8 cellular contexts compared by ENCODE assay signal in the genomic region with DNA sequence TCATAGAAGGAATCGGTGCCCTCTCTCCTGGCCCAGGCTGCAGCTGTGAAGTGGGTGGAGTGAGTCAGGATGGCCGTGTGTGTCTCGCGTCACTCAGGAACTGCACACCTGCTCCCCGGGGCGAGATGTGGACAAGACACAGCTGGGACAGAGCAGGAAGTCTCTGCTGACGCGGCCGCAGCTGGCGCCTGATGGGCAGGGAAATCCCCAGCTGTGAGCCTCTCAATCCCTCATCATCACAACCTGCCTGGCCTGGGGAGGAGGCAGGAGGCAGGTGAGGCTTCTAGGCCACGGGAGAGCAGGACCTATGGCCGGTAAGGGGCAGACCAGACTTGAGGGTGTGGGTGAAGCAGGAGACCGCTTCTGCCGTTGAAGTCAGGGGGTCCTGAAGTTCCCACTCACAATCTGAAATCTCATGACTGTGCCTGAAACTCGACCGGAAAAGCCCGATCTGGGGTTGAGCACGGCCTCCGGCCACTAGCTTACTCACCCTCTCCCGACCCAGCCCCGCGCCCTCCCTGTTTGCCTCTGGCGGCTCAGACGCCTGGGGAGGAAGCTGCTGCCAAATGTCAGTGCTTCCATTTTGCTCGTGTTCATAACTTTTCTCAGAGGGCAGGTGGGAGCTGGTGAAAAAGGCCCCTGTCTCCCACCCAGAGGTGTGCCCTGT. TPM values are rescaled to one million over a fixed set of nuclear protein-coding genes. Genes with fewer than 3 reads are reported as not detected.
A peak's percentile ranks its signal among the peaks of the same experiment; 100 is the strongest.
DNase-seq lines count a peak whose midpoint lies in the region; ATAC-seq and TF ChIP-seq lines count a peak whose summit lies in the region.

No MANE protein-coding gene starts in this region.

- H3K79me2 ChIP-seq in OCI-LY1 (ENCODE audit: insufficient read depth, low read length) = no peaks in the 10 kb centered on the region

- peaks cover 10% of the 10 kb centered on the region; the same call in 1 of the 2 replicates for H3K27me3 ChIP-seq in OCI-LY1 (ENCODE audit: insufficient read depth, low read length)
- peaks cover 4% of the 10 kb centered on the region for H3K27me3 ChIP-seq in mucosa of stomach (ENCODE audit: control insufficient read depth, insufficient read depth, low read length)

- H3K4me3 ChIP-seq in OCI-LY1 (ENCODE audit: low read depth, low read length, poor library complexity, severe bottlenecking) = peak overlapping the region; percentile 7
- H3K4me3 ChIP-seq in mucosa of stomach (ENCODE audit: low read length) = no peak overlapping the region

- H3K36me3 ChIP-seq in OCI-LY1 (ENCODE audit: insufficient read depth, low read length) = no peaks in the 10 kb centered on the region
- H3K36me3 ChIP-seq in mucosa of stomach (ENCODE audit: control insufficient read depth, insufficient read depth, low read length) = no peaks in the 10 kb centered on the region

- DNase-seq in activated effector memory CD4-positive, alpha-beta T cell treated with anti-CD3 and anti-CD28 coated beads, Interleukin-2, amount 50 U/mL, for 16 hours = peak; percentile 82
- no peak for DNase-seq in SK-N-DZ (ENCODE audit: low spot score)
- no peak for DNase-seq in UCSD-AML1 (lab: John Stamatoyannopoulos, UW; ENCODE audit: unreplicated experiment)
- no peak for DNase-seq in mucosa of gallbladder (ENCODE audit: low spot score)

- no peak overlapping the region for H2AFZ ChIP-seq in OCI-LY1 (ENCODE audit: low read length)

- TF ChIP-seq CTCF in OCI-LY1 (IDR thresholded peaks at IDR 0.05; ENCODE audit: low read length) = no peak

- H3K9me2 ChIP-seq in OCI-LY1 (ENCODE audit: low read depth, low read length) = no peaks in the 10 kb centered on the region

- peak overlapping the region; percentile 81 for H3K27ac ChIP-seq in OCI-LY1 (ENCODE audit: low read depth, low read length, poor library complexity, severe bottlenecking)

- no peaks in the 10 kb centered on the region for H3F3A ChIP-seq in OCI-LY1 (ENCODE audit: insufficient read depth, low read length)

- peak; percentile 37 for TF ChIP-seq POLR2A in GM18526 (IDR thresholded peaks at IDR 0.05; ENCODE audit: extremely low read depth, insufficient read length)

- H3K4me1 ChIP-seq in OCI-LY1 (ENCODE audit: insufficient read depth, low read length, severe bottlenecking) = peaks cover 31% of the 10 kb centered on the region
- peaks cover 25% of the 10 kb centered on the region for H3K4me1 ChIP-seq in mucosa of stomach (ENCODE audit: control insufficient read depth, insufficient read depth, low read length)

- H3K9ac ChIP-seq in OCI-LY1 (ENCODE audit: low read length) (peak overlapping the region; percentile 6; the same call in 1 of the 2 replicates), mucosa of stomach (ENCODE audit: low read length) (peak overlapping the region; percentile 4)

- peak; percentile 68 for ATAC-seq in HG02610 (IDR thresholded peaks at IDR 0.05; ENCODE audit: unreplicated experiment)

- no peaks in the 10 kb centered on the region for H3K9me3 ChIP-seq in OCI-LY1 (ENCODE audit: low read length)
- no peaks in the 10 kb centered on the region for H3K9me3 ChIP-seq in mucosa of stomach (ENCODE audit: control insufficient read depth, low read length)

- peak overlapping the region; percentile 43; the same call in 1 of the 2 replicates for H3K4me2 ChIP-seq in OCI-LY1 (ENCODE audit: low read length)

- H4K20me1 ChIP-seq in OCI-LY1 (ENCODE audit: insufficient read depth, low read length) = no peaks in the 10 kb centered on the region

RNA-seq across cellular contexts. Expression of a gene that starts 1.1 kb away (rescaled TPM):
- polyA plus RNA-seq in SK-N-DZ (2014; cell fraction: cytosol; rRNA removed) = 2.5 and 3.0 TPM in 2 replicates
- polyA plus RNA-seq in SK-N-DZ (2014; cell fraction: nucleus; rRNA removed) = 5.4 and 5.8 TPM in 2 replicates
- 5.7 TPM for total RNA-seq in mucosa of gallbladder

RNA-seq across cellular contexts. Expression of a gene that starts 50.5 kb away (rescaled TPM):
- polyA plus RNA-seq in SK-N-DZ (2014; cell fraction: cytosol; rRNA removed) = 4.3 and 5.2 TPM in 2 replicates
- 10.1 and 15.1 TPM in 2 replicates for polyA plus RNA-seq in SK-N-DZ (2014; cell fraction: nucleus; rRNA removed)
- 6.4 TPM for total RNA-seq in mucosa of gallbladder
